In genomic region chr1:89950703-89951102, GRCh38 we compare ENCODE assay signal across 21 cellular contexts. TPM values are rescaled to one million over a fixed set of nuclear protein-coding genes. Genes with fewer than 3 reads are reported as not detected.
DNase-seq lines count a peak whose midpoint lies in the region; ATAC-seq and TF ChIP-seq lines count a peak whose summit lies in the region.
"Had no signal": no experiment of that assay in that cellular context is flagged by ENCODE, and none has a peak within 500 bp of the region (broad histone marks: within the 10 kb centered on the region; RNA-seq: fewer than 3 reads in every experiment).

No MANE protein-coding gene starts in this region.

- peaks cover 40% of the 10 kb centered on the region for H3K4me1 Mint-ChIP-seq in GM23338
- peaks cover 5% of the 10 kb centered on the region for H3K4me1 Mint-ChIP-seq in CD4-positive, alpha-beta T cell (ENCODE audit: low read depth)

- H3K14ac ChIP-seq in trophoblast cell (ENCODE audit: low read length): no peak overlapping the region

- intact Hi-C loops in CD4-positive, alpha-beta T cell (cut with DNase I, micrococcal nuclease): loop anchor here in 1 of 2 experiments (5.0 kb wide), 1 partner anchor 128 kb away; the partner anchor contains the start of gene LRRC8D

- H3K4me3 ChIP-seq in GM23338 (no peak overlapping the region), Karpas-422 (ENCODE audit: low read length) (peak overlapping the region; percentile 41), hepatocyte (no peak overlapping the region), trophoblast cell (ENCODE audit: low read depth, low read length) (no peak overlapping the region)
- H3K4me3 ChIP-seq: Peyer's patch had no signal

- H3K4me3 Mint-ChIP-seq in GM23338: no peak overlapping the region
- no peak overlapping the region for H3K4me3 Mint-ChIP-seq in CD4-positive, alpha-beta T cell
- H3K4me3 Mint-ChIP-seq: CD14-positive monocyte, HFFc6 had no signal

- no peak overlapping the region for H2BK12ac ChIP-seq in trophoblast cell (ENCODE audit: low read length)

- peaks cover 20% of the 10 kb centered on the region for H3K79me1 ChIP-seq in trophoblast cell (ENCODE audit: low read length)

- no peak overlapping the region for H4K8ac ChIP-seq in trophoblast cell (ENCODE audit: low read depth, low read length)

- H4K20me1 ChIP-seq in GM23338 (replicated peaks; ENCODE audit: insufficient read depth) (no peaks in the 10 kb centered on the region), Karpas-422 (ENCODE audit: insufficient read depth, low read depth, low read length) (no peaks in the 10 kb centered on the region), hepatocyte (ENCODE audit: insufficient read depth, poor library complexity, severe bottlenecking) (no peaks in the 10 kb centered on the region)

- H3K18ac ChIP-seq in trophoblast cell (ENCODE audit: low read length): no peak overlapping the region

- no peak overlapping the region for H4K91ac ChIP-seq in trophoblast cell (ENCODE audit: low read depth, low read length)

- H3K9me3 Mint-ChIP-seq in GM23338: no peaks in the 10 kb centered on the region
- H3K9me3 Mint-ChIP-seq in CD4-positive, alpha-beta T cell: peaks cover 3% of the 10 kb centered on the region
- H3K9me3 Mint-ChIP-seq: HFFc6 had no signal

- H3K9ac ChIP-seq in Karpas-422 (ENCODE audit: low read length) (peak overlapping the region; percentile 20; the same call in 1 of the 2 replicates), trophoblast cell (ENCODE audit: low read length) (no peak overlapping the region)

- CTCF ChIA-PET in CD4-positive, alpha-beta T cell (lab: Charles Lee): no interaction called here

- no peak for TF ChIP-seq CTCF in GM23338 (conservative IDR thresholded peaks at IDR 0.05; ENCODE audit: low read depth in 2 of 2)
- TF ChIP-seq CTCF in hepatocyte (IDR thresholded peaks at IDR 0.05; ENCODE audit: poor library complexity): no peak
- TF ChIP-seq CTCF in CD4-positive, alpha-beta T cell (IDR thresholded peaks at IDR 0.05): no peak

- no peak overlapping the region for H3K23ac ChIP-seq in trophoblast cell (ENCODE audit: low read length)

- no peak overlapping the region for H3K4ac ChIP-seq in trophoblast cell (ENCODE audit: low read depth, low read length)

- H2AFZ ChIP-seq in GM23338 (no peak overlapping the region), Karpas-422 (ENCODE audit: low read length) (0 out of 2 replicates have a peak overlapping the region, but pooled peaks have one; percentile 17), hepatocyte (no peak overlapping the region), trophoblast cell (ENCODE audit: insufficient read depth, low read length, poor library complexity) (no peak overlapping the region)

- no peaks in the 10 kb centered on the region for H3K36me3 Mint-ChIP-seq in GM23338 (ENCODE audit: low read depth)
- H3K36me3 Mint-ChIP-seq in CD4-positive, alpha-beta T cell (ENCODE audit: low read depth): no peaks in the 10 kb centered on the region
- H3K36me3 Mint-ChIP-seq: CD14-positive monocyte had no signal

- H3K79me2 ChIP-seq in GM23338 (replicated peaks; ENCODE audit: insufficient read depth): no peaks in the 10 kb centered on the region
- H3K79me2 ChIP-seq in Karpas-422 (ENCODE audit: low read length): no peaks in the 10 kb centered on the region
- no peaks in the 10 kb centered on the region for H3K79me2 ChIP-seq in hepatocyte
- peaks cover 2% of the 10 kb centered on the region for H3K79me2 ChIP-seq in trophoblast cell (ENCODE audit: control insufficient read depth, insufficient read depth, low read length, poor library complexity)

- no peak overlapping the region for H2BK5ac ChIP-seq in trophoblast cell (ENCODE audit: low read depth, low read length, poor library complexity)

- H3K27ac ChIP-seq in GM23338 (ENCODE audit: low read depth) (peak overlapping the region; percentile 47; the same call in 1 of the 2 replicates), Karpas-422 (ENCODE audit: low read length) (peak overlapping the region; percentile 77), hepatocyte (peak overlapping the region; percentile 74), trophoblast cell (ENCODE audit: low read depth, low read length) (peak overlapping the region; percentile 26)
- H3K27ac ChIP-seq in CD4-positive, alpha-beta T cell (ENCODE audit: low read depth, low read length): no peak overlapping the region
- H3K27ac ChIP-seq: Peyer's patch had no signal

- H3K9me3 ChIP-seq in Karpas-422 (ENCODE audit: low read length) (no peaks in the 10 kb centered on the region), hepatocyte (ENCODE audit: low read depth) (no peaks in the 10 kb centered on the region), trophoblast cell (ENCODE audit: insufficient read depth, low read depth, low read length) (no peaks in the 10 kb centered on the region)
- no peaks in the 10 kb centered on the region for H3K9me3 ChIP-seq in CD4-positive, alpha-beta T cell (ENCODE audit: control insufficient read depth, low read length)
- H3K9me3 ChIP-seq: Peyer's patch had no signal

- H3F3A ChIP-seq in GM23338 (replicated peaks; ENCODE audit: low read depth): no peaks in the 10 kb centered on the region

- no peak overlapping the region for H2BK120ac ChIP-seq in trophoblast cell (ENCODE audit: insufficient read depth, low read length, poor library complexity)

- H2AK5ac ChIP-seq in trophoblast cell (ENCODE audit: low read length): no peak overlapping the region

- whole genome bisulfite sequencing in hepatocyte (ENCODE audit: low lambda C conversion rate, missing lambda C conversion rate): 68% methylated on average over 2 of the region's 2 CpGs
- WGBS in trophoblast cell (ENCODE audit: extremely low coverage, insufficient coverage, insufficient read length): no CpG with 5 or more reads among the region's 2 CpGs

- no peak for ATAC-seq in GM23338
- ATAC-seq in CD4-positive, alpha-beta T cell (ENCODE audit: poor library complexity): no peak

- H3K36me3 ChIP-seq in GM23338 (ENCODE audit: insufficient read depth) (no peaks in the 10 kb centered on the region), Karpas-422 (ENCODE audit: insufficient read depth, low read length) (no peaks in the 10 kb centered on the region), hepatocyte (replicated peaks; ENCODE audit: insufficient read depth, low read depth) (no peaks in the 10 kb centered on the region), trophoblast cell (ENCODE audit: control insufficient read depth in 1 of 2, insufficient read depth in 2 of 2, low read length in 2 of 2) (no peaks in the 10 kb centered on the region)
- H3K36me3 ChIP-seq: Peyer's patch had no signal

- POLR2A ChIA-PET in CD4-positive, alpha-beta T cell (lab: Charles Lee): no interaction called here

- no peak overlapping the region for H3K27ac Mint-ChIP-seq in GM23338
- no peak overlapping the region for H3K27ac Mint-ChIP-seq in CD4-positive, alpha-beta T cell
- H3K27ac Mint-ChIP-seq: CD14-positive monocyte had no signal

- no peak overlapping the region for H4K12ac ChIP-seq in trophoblast cell (ENCODE audit: low read depth, low read length)

- H3K4me2 ChIP-seq in GM23338: no peak overlapping the region
- H3K4me2 ChIP-seq in Karpas-422 (ENCODE audit: low read depth, low read length, poor library complexity, severe bottlenecking): peak overlapping the region; percentile 70
- H3K4me2 ChIP-seq in hepatocyte: peak overlapping the region; percentile 20
- no peak overlapping the region for H3K4me2 ChIP-seq in trophoblast cell (ENCODE audit: low read length)

- H3K27me3 ChIP-seq in GM23338 (ENCODE audit: insufficient read depth) (no peaks in the 10 kb centered on the region), Karpas-422 (ENCODE audit: low read length) (no peaks in the 10 kb centered on the region), hepatocyte (no peaks in the 10 kb centered on the region), trophoblast cell (ENCODE audit: insufficient read depth, low read length) (no peaks in the 10 kb centered on the region)
- no peaks in the 10 kb centered on the region for H3K27me3 ChIP-seq in CD4-positive, alpha-beta T cell (ENCODE audit: control insufficient read depth, insufficient read depth, low read length)
- H3K27me3 ChIP-seq: Peyer's patch had no signal

- peaks cover 36% of the 10 kb centered on the region for H3K4me1 ChIP-seq in GM23338 (ENCODE audit: insufficient read depth)
- H3K4me1 ChIP-seq in Karpas-422 (ENCODE audit: low read length): peaks cover 55% of the 10 kb centered on the region
- H3K4me1 ChIP-seq in hepatocyte (ENCODE audit: insufficient read depth): peaks cover 16% of the 10 kb centered on the region
- H3K4me1 ChIP-seq in trophoblast cell (ENCODE audit: control insufficient read depth in 1 of 2, insufficient read depth in 2 of 2, low read length in 2 of 2): peaks cover 13 to 20% of the 10 kb centered on the region in 2 experiments
- H3K4me1 ChIP-seq: Peyer's patch had no signal

- peaks cover 6% of the 10 kb centered on the region for H3K27me3 Mint-ChIP-seq in GM23338 (ENCODE audit: insufficient read depth, low read depth, poor library complexity)
- H3K27me3 Mint-ChIP-seq in CD4-positive, alpha-beta T cell: no peaks in the 10 kb centered on the region

- no peaks in the 10 kb centered on the region for H3K9me2 ChIP-seq in GM23338 (ENCODE audit: insufficient read depth)
- H3K9me2 ChIP-seq in Karpas-422 (replicated peaks; ENCODE audit: insufficient read depth, low read length): no peaks in the 10 kb centered on the region
- no peaks in the 10 kb centered on the region for H3K9me2 ChIP-seq in hepatocyte (replicated peaks; ENCODE audit: insufficient read depth)

- DNase-seq in GM23338 (ENCODE audit: low spot score) (no peak), Karpas-422 (peak; percentile 65), hepatocyte (ENCODE audit: low spot score) (no peak), trophoblast cell (no peak), NCI-H1105 (lab: John Stamatoyannopoulos, UW) (no peak), NCI-H526 (lab: John Stamatoyannopoulos, UW) (no peak), NCI-H774 (lab: John Stamatoyannopoulos, UW) (no peak)
- DNase-seq in CD4-positive, alpha-beta T cell: no peak
- DNase-seq: DMS153, DND-41, HFFc6, MV-4-11, NCI-H1105 treated with DMSO at 0.1 percent for 48 hours, NCI-H146, NCI-H1930, NCI-H2107, NCI-H524 treated with DMSO at 0.1 percent for 48 hours, Peyer's patch, SHP77 treated with DMSO at 0.1 percent for 48 hours, T-helper 1 cell had no signal

TF ChIP-seq in GM23338, 12 proteins besides CTCF, POLR2A, EP300 and RAD21 (continues in another document):
- TF ChIP-seq JUNB (IDR thresholded peaks at IDR 0.05; ENCODE audit: unreplicated experiment) (no peak), ZNF114 (CRISPR knock-in tag; IDR thresholded peaks at IDR 0.05) (no peak), EZH2 (IDR thresholded peaks at IDR 0.05; ENCODE audit: low read depth, unreplicated experiment) (no peak), ZNF331 (CRISPR knock-in tag; IDR thresholded peaks at IDR 0.05; ENCODE audit: low read depth) (no peak), POLR2AphosphoS5 (IDR thresholded peaks at IDR 0.05; ENCODE audit: low read depth) (no peak), EZH2phosphoT487 (IDR thresholded peaks at IDR 0.05; ENCODE audit: unreplicated experiment) (no peak)

RNA-seq across cellular contexts. Expression of gene ZNF326, which starts 44.2 kb away (rescaled TPM):
- 21.9 and 28.6 TPM in 2 replicates for total RNA-seq in GM23338 (2014; rRNA removed; shearing (Covaris generic))
- polyA plus RNA-seq in GM23338 (2016; fragmentation: Nextera tagmentation; extraction: Ambion mirVana) (31.1 and 35.1 TPM in 2 replicates), hepatocyte (16.1 and 18.3 TPM in 2 replicates)
- total RNA-seq in Karpas-422 (2014; rRNA removed; shearing (Covaris generic); ENCODE audit: low replicate concordance): 10.0 and 14.7 TPM in 2 replicates
- total RNA-seq in hepatocyte: 24.1 and 25.7 TPM in 2 replicates
- 26.8 and 27.1 TPM in 2 replicates for polyA plus RNA-seq in trophoblast cell (2013)
- 10 to 100 TPM; 56.2 to 58.7 TPM for total RNA-seq in CD4-positive, alpha-beta T cell

Comparison
In these comparisons a context has a peak if more than half of its experiments do, and no peak if none do; other contexts are left out.
1. H3K4me2 ChIP-seq: peak in Karpas-422 (single experiment) and hepatocyte (single experiment); none in GM23338 (single experiment) and trophoblast cell (single experiment).